Comparison of ENCODE assay signal across 8 cellular contexts in the genomic region with DNA sequence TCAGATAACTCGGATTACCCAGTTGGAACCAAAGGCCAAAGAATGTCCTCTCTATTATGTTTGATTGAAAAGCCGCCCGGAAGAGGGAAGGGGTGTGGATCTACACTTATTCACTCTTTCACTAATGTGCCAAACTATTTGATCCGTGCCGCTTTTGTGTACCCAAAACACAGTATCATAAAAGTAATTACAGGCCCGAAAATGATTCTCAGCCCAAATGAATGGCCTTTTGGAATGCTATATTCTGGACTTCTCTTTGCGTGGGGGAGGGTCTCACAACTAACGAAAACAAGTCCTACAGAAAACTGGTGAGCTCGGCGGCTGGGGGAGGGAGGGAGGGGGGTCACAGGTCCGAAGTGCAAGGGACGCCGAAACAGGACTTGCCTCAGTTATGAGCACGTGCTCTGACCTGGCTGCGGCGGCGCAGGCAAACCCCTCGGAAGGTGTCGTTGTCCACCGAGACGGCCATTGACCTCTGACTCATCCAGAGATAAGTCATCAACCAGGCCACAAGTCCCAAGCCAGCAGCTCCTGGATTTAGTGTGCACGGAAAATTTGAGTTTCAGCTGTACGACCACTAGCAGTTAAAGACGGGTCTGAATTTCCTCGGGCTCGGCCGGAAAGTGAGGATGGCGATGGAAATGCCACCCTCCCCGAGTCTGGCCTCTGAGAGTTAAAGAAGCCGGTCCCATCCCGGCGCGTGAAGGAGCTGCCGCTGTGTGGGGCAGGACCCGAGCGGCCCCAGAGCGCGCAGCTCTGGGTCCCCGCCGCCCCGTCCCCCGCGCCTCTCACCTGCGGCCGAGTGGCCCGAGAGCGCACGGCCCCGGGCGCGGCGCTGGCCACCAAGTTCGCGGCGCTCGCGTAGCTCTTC. TPM values are rescaled to one million over a fixed set of nuclear protein-coding genes. Genes with fewer than 3 reads are reported as not detected.
DNase-seq lines count a peak whose midpoint lies in the region; ATAC-seq and TF ChIP-seq lines count a peak whose summit lies in the region.

No MANE protein-coding gene starts in this region.

- H3K79me2 ChIP-seq in KMS-11 (ENCODE audit: insufficient read depth, low read depth), result no peaks in the 10 kb centered on the region

- peaks cover 37% of the 10 kb centered on the region for H3K4me1 Mint-ChIP-seq in brain

- H3K9ac ChIP-seq in KMS-11, result peak overlapping the region; percentile 39; the same call in 1 of the 2 replicates

- WGBS in iPS DF 6.9 (ENCODE audit: insufficient coverage, insufficient read length), result no CpG with 5 or more reads among the region's 57 CpGs

- H3K27ac Mint-ChIP-seq in brain, result peak overlapping the region in 3 of 5 experiments; percentile 67 to 92 (median 70)

- H3K4me2 ChIP-seq in KMS-11, result peak overlapping the region; percentile 37; the same call in 1 of the 2 replicates

- ATAC-seq in GM19351 (IDR thresholded peaks at IDR 0.05; ENCODE audit: unreplicated experiment) (no peak), GM18870 (IDR thresholded peaks at IDR 0.05; ENCODE audit: unreplicated experiment) (no peak), HG03378 (IDR thresholded peaks at IDR 0.05; ENCODE audit: unreplicated experiment) (no peak)

- peak overlapping the region; percentile 42 to 89 (median 78) for H3K4me3 Mint-ChIP-seq in brain

- H3K4me1 ChIP-seq in KMS-11 (ENCODE audit: low read depth, poor library complexity, severe bottlenecking) (no peaks in the 10 kb centered on the region), iPS DF 6.9 (ENCODE audit: control insufficient read depth, insufficient read depth, low read length) (no peaks in the 10 kb centered on the region)

- H3K36me3 ChIP-seq in KMS-11 (ENCODE audit: insufficient read depth) (no peaks in the 10 kb centered on the region), iPS DF 6.9 (ENCODE audit: control insufficient read depth, insufficient read depth, low read length) (no peaks in the 10 kb centered on the region)

- peak overlapping the region; percentile 71 for H2AFZ ChIP-seq in KMS-11 (ENCODE audit: low read depth)

- H3K4me3 ChIP-seq in KMS-11 (IDR thresholded peaks at IDR 0.05; ENCODE audit: insufficient read depth, low read depth, low read length), result no peak overlapping the region
- H3K4me3 ChIP-seq in iPS DF 6.9 (ENCODE audit: low read length), result peak overlapping the region; percentile 72

- TF ChIP-seq CTCF in KMS-11 (conservative IDR thresholded peaks at IDR 0.05; ENCODE audit: low read depth, low read length), result no peak
- TF ChIP-seq CTCF in brain (conservative IDR thresholded peaks at IDR 0.05), result no peak

- H4K20me1 ChIP-seq in KMS-11 (ENCODE audit: insufficient read depth), result no peaks in the 10 kb centered on the region

- H3K27ac ChIP-seq in KMS-11, result no peak overlapping the region
- H3K27ac ChIP-seq in iPS DF 6.9 (ENCODE audit: low read length), result no peak overlapping the region

- H3K9me3 ChIP-seq in iPS DF 6.9 (ENCODE audit: control insufficient read depth, insufficient read depth, low read length), result no peaks in the 10 kb centered on the region

- no peaks in the 10 kb centered on the region for H3K36me3 Mint-ChIP-seq in brain

- H3K27me3 ChIP-seq in KMS-11 (ENCODE audit: insufficient read depth, low read depth), result no peaks in the 10 kb centered on the region
- no peaks in the 10 kb centered on the region for H3K27me3 ChIP-seq in iPS DF 6.9 (ENCODE audit: control insufficient read depth, insufficient read depth, low read length)

- H3K27me3 Mint-ChIP-seq in brain, result peaks cover 59% of the 10 kb centered on the region

- H3K9me3 Mint-ChIP-seq in brain, result peaks cover 0 to 10% (median 6%) of the 10 kb centered on the region in 5 experiments

- DNase-seq in EL (peak; percentile 69), iPS DF 6.9 (ENCODE audit: low read depth, low spot score) (no peak), renal cortical epithelial cell (ENCODE audit: low read depth) (peak; percentile 80)

RNA-seq across cellular contexts. Expression of gene SH3D19, which starts 0.7 kb away (rescaled TPM):
- polyA plus RNA-seq in brain (ENCODE audit: insufficient read depth, low read depth, low replicate concordance), result 2.6 TPM
- 9.4 and 22.8 TPM in 2 replicates for total RNA-seq in renal cortical epithelial cell

RNA-seq across cellular contexts. Expression of gene PRSS48, which starts 47.7 kb away (rescaled TPM):
- polyA plus RNA-seq in brain (ENCODE audit: insufficient read depth, low read depth, low replicate concordance), result not detected
- not detected in 2 replicates for total RNA-seq in renal cortical epithelial cell
